In genomic region chr11:62133328-62134065, GRCh38 we compare ENCODE assay signal across 1 cellular context.
TF ChIP-seq lines count a peak whose summit lies in the region.

No MANE protein-coding gene starts in this region.

TF ChIP-seq in SK-N-SH treated with all-trans-retinoic acid at 6 μM for 48 hours, 23 proteins besides CTCF, POLR2A, EP300 and RAD21 (continued from another document):
- TF ChIP-seq BACH2 (CRISPR knock-in tag; IDR thresholded peaks at IDR 0.05; ENCODE audit: borderline replicate concordance) (no peak), TCF4 (CRISPR knock-in tag; IDR thresholded peaks at IDR 0.05; ENCODE audit: borderline replicate concordance) (no peak), PPARA (CRISPR knock-in tag; IDR thresholded peaks at IDR 0.05; ENCODE audit: borderline replicate concordance) (no peak), ARNTL (CRISPR knock-in tag; IDR thresholded peaks at IDR 0.05; ENCODE audit: borderline replicate concordance, low read depth) (no peak), ISL1 (CRISPR knock-in tag; IDR thresholded peaks at IDR 0.05) (no peak), ZNF8 (CRISPR knock-in tag; IDR thresholded peaks at IDR 0.05) (no peak), TOX (CRISPR knock-in tag; IDR thresholded peaks at IDR 0.05; ENCODE audit: borderline replicate concordance) (no peak)
- TF ChIP-seq, protein P1, sequence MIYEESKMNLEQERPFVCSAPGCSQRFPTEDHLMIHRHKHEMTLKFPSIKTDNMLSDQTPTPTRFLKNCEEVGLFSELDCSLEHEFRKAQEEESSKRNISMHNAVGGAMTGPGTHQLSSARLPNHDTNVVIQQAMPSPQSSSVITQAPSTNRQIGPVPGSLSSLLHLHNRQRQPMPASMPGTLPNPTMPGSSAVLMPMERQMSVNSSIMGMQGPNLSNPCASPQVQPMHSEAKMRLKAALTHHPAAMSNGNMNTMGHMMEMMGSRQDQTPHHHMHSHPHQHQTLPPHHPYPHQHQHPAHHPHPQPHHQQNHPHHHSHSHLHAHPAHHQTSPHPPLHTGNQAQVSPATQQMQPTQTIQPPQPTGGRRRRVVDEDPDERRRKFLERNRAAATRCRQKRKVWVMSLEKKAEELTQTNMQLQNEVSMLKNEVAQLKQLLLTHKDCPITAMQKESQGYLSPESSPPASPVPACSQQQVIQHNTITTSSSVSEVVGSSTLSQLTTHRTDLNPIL (CRISPR knock-in tag; IDR thresholded peaks at IDR 0.05; ENCODE audit: low read depth), result no peak
